In the genomic region with DNA sequence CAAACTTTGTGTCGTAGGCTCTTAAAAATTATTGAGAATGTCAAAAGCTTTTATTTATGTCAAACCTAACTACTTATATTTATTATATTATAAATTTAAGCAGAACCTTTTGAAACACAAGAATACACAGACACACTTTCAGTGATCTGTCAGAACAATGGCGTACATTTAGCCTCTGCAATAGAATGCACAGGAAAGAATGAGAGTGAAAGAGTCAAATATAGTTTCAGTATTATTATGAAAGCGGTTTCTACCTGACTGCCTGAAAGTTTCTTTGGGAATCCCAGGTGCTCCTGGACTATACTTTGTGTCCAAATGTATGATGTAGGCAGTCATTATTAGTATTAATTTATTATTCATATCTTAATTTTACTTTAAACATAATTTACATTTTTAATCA, we compare ENCODE assay signal across 34 cellular contexts.
"Had no signal": no experiment of that assay in that cellular context is flagged by ENCODE, and none has a peak within 500 bp of the region (broad histone marks: within the 10 kb centered on the region; RNA-seq: fewer than 3 reads in every experiment).

No MANE protein-coding gene starts in this region.

- FAIRE-seq: astrocyte, bronchial epithelial cell, TTC549 had no signal

- DNase-seq: activated B cell treated with CpG ODN at 0.5 μM for 24 hours; activated CD4-positive, alpha-beta memory T cell treated with anti-CD3 and anti-CD28 coated beads for 36 hours; activated CD4-positive, alpha-beta T cell treated with anti-CD3 and anti-CD28 coated beads for 4 hours; activated CD4-positive, alpha-beta T cell treated with anti-CD3 and anti-CD28 coated beads, Interleukin-2, amount 10 ng/mL, durations not matched to agents 24 days and 14 days; activated CD4-positive, alpha-beta T cell treated with anti-CD3 and anti-CD28 coated beads, Interleukin-2, amount 50 U/mL, for 1 hour; activated CD4-positive, alpha-beta T cell treated with anti-CD3 and anti-CD28 coated beads, Interleukin-2, amount 50 U/mL, for 4 hours; activated CD4-positive, CD25-positive, alpha-beta regulatory T cell treated with anti-CD3 and anti-CD28 coated beads, Interleukin-2, amount 50 U/mL, for 72 hours; activated CD8-positive, alpha-beta memory T cell treated with anti-CD3 and anti-CD28 coated beads, Interleukin-2, amount 50 U/mL, for 4 hours; activated CD8-positive, alpha-beta T cell treated with anti-CD3 and anti-CD28 coated beads for 36 hours; activated effector memory CD4-positive, alpha-beta T cell treated with anti-CD3 and anti-CD28 coated beads, Interleukin-2, amount 50 U/mL, for 16 hours; activated gamma-delta T cell treated with Interleukin-2 at 50 U/mL for 16 hours; activated naive CD4-positive, alpha-beta T cell; activated naive CD4-positive, alpha-beta T cell treated with anti-CD3 and anti-CD28 coated beads for 36 hours; activated naive CD4-positive, alpha-beta T cell treated with anti-CD3 and anti-CD28 coated beads, Interleukin-2, amount 50 U/mL, for 16 hours; activated naive CD8-positive, alpha-beta T cell treated with anti-CD3 and anti-CD28 coated beads for 36 hours; activated T-cell treated with anti-CD3 and anti-CD28 coated beads for 4 hours; activated T-cell treated with anti-CD3 and anti-CD28 coated beads, Interleukin-2, amount 50 U/mL, for 1 hour; activated T-cell treated with anti-CD3 and anti-CD28 coated beads, Interleukin-2, amount 50 U/mL, for 4 hours; activated T-cell treated with anti-CD3 and anti-CD28 coated beads, Interleukin-2, amount 50 U/mL, for 72 hours; adrenal gland; amniotic stem cell; aorta; caudate nucleus; cerebellar nuclear complex; T-helper 1 cell; T-helper 2 cell; T-helper 9 cell had no signal

- ATAC-seq: activated CD8-positive, alpha-beta T cell treated with anti-CD3 and anti-CD28 coated beads for 36 hours; activated naive CD4-positive, alpha-beta T cell treated with anti-CD3 and anti-CD28 coated beads, Interleukin-2, amount 50 U/mL, for 72 hours; activated T-cell treated with anti-CD3 and anti-CD28 coated beads, Interleukin-2, amount 50 U/mL, for 4 hours; activated T-cell treated with anti-CD3 and anti-CD28 coated beads, Interleukin-2, amount 50 U/mL, for 72 hours; activated T-helper 17 cell treated with anti-CD3 and anti-CD28 coated beads, Interleukin-2, amount 50 U/mL, for 72 hours had no signal

- H3K27me3 ChIP-seq: adrenal gland, cardiac muscle cell had no signal

- H3K4me3 ChIP-seq: adrenal gland, cardiac muscle cell had no signal

- H3K4me1 ChIP-seq: adrenal gland had no signal

- H3K36me3 ChIP-seq: adrenal gland, cardiac muscle cell had no signal

- H3K27ac ChIP-seq: adrenal gland, cardiac muscle cell, VCaP had no signal
